ENCODE assay signal across 28 cellular contexts in genomic region chr18:47830772-47831171, GRCh38.
"Had no signal": no experiment of that assay in that cellular context is flagged by ENCODE, and none has a peak within 500 bp of the region (broad histone marks: within the 10 kb centered on the region; RNA-seq: fewer than 3 reads in every experiment).

No MANE protein-coding gene starts in this region.

- H3K4me1 ChIP-seq: colonic mucosa, esophagus muscularis mucosa, pancreas, prostate gland, sigmoid colon, stomach had no signal

- H3K27ac Mint-ChIP-seq: activated CD4-positive, alpha-beta memory T cell treated with anti-CD3 and anti-CD28 coated beads for 36 hours; activated CD4-positive, alpha-beta T cell treated with anti-CD3 and anti-CD28 coated beads, Interleukin-2, amount 10 ng/mL, durations not matched to agents 24 days and 14 days; activated naive CD4-positive, alpha-beta T cell treated with anti-CD3 and anti-CD28 coated beads for 36 hours; activated naive CD8-positive, alpha-beta T cell treated with anti-CD3 and anti-CD28 coated beads, Interleukin-2, amount 50 U/mL, for 24 hours; activated T-helper 1 cell treated with anti-CD3 and anti-CD28 coated beads, Interleukin-12 subunit alpha, Interleukin-12 subunit beta, Interleukin-2, Interleukin-4 antibody, amounts not matched to agents 30 ng/mL and 10 ng/mL and 1 ng/mL, durations not matched to agents 14 hours and 24 hours and 36 hours; stimulated activated naive B cell treated with anti-CD40 and anti-IgM and Interleukin-4, amounts not matched to agents 10 μg/mL and 1 μg/mL and 100 μg/mL, for 72 hours; T-helper 1 cell treated with Interleukin-12 subunit alpha and Interleukin-12 subunit beta and Interleukin-4 antibody, amounts not matched to agents 30 μg/mL and 1 μg/mL, for 36 hours had no signal

- H3K9me3 ChIP-seq: colonic mucosa, esophagus muscularis mucosa, pancreas, prostate gland, sigmoid colon, stomach, thyroid gland had no signal

- H3K4me1 Mint-ChIP-seq: activated naive CD8-positive, alpha-beta T cell treated with anti-CD3 and anti-CD28 coated beads, Interleukin-2, amount 50 U/mL, for 24 hours had no signal

- H3K9me3 Mint-ChIP-seq: activated CD4-positive, alpha-beta T cell treated with anti-CD3 and anti-CD28 coated beads, Interleukin-2, amount 10 ng/mL, durations not matched to agents 24 days and 14 days had no signal

- ATAC-seq: activated naive CD8-positive, alpha-beta T cell treated with anti-CD3 and anti-CD28 coated beads, Interleukin-2, amount 50 U/mL, for 24 hours; left ventricle myocardium superior; naive thymus-derived CD4-positive, alpha-beta T cell; pancreas; stimulated activated naive B cell treated with anti-CD40 and anti-IgM and Interleukin-4, amounts not matched to agents 10 μg/mL and 1 μg/mL and 100 μg/mL, for 72 hours had no signal

- H3K27me3 Mint-ChIP-seq: activated CD4-positive, alpha-beta memory T cell treated with anti-CD3 and anti-CD28 coated beads for 36 hours; activated CD4-positive, alpha-beta T cell treated with anti-CD3 and anti-CD28 coated beads, Interleukin-2, amount 10 ng/mL, durations not matched to agents 24 days and 14 days; activated naive CD8-positive, alpha-beta T cell treated with anti-CD3 and anti-CD28 coated beads, Interleukin-2, amount 50 U/mL, for 24 hours; naive thymus-derived CD4-positive, alpha-beta T cell; stimulated activated naive B cell treated with anti-CD40 and anti-IgM and Interleukin-4, amounts not matched to agents 10 μg/mL and 1 μg/mL and 100 μg/mL, for 72 hours had no signal

- DNase-seq: activated CD4-positive, alpha-beta memory T cell treated with anti-CD3 and anti-CD28 coated beads for 36 hours; activated CD4-positive, alpha-beta T cell treated with anti-CD3 and anti-CD28 coated beads, Interleukin-2, amount 10 ng/mL, durations not matched to agents 24 days and 14 days; activated CD8-positive, alpha-beta memory T cell treated with anti-CD3 and anti-CD28 coated beads, Interleukin-2, amount 50 U/mL, for 4 hours; activated effector memory CD4-positive, alpha-beta T cell treated with anti-CD3 and anti-CD28 coated beads, Interleukin-2, amount 50 U/mL, for 16 hours; activated naive CD4-positive, alpha-beta T cell treated with anti-CD3 and anti-CD28 coated beads for 36 hours; activated naive CD8-positive, alpha-beta T cell treated with anti-CD3 and anti-CD28 coated beads, Interleukin-2, amount 50 U/mL, for 24 hours; activated T-cell treated with anti-CD3 and anti-CD28 coated beads, Interleukin-2, amount 50 U/mL, for 1 hour; colonic mucosa; foreskin melanocyte; left ventricle myocardium superior; mammary epithelial cell; midbrain; naive thymus-derived CD4-positive, alpha-beta T cell; nucleus accumbens; pancreas; sigmoid colon; small intestine; stimulated activated CD4-positive, alpha-beta T cell treated with anti-CD3 and anti-CD28 coated beads, Interleukin-1b, Interleukin-23, amount 100 ng/mL, for 48 hours; stimulated activated naive B cell treated with anti-CD40 and anti-IgM and Interleukin-4, amounts not matched to agents 10 μg/mL and 1 μg/mL and 100 μg/mL, for 72 hours; stomach; SW 1271; T-helper 9 cell; thyroid gland had no signal

- H3K4me3 ChIP-seq: colonic mucosa, esophagus muscularis mucosa, pancreas, prostate gland, sigmoid colon, stomach, thyroid gland had no signal

- H3K27me3 ChIP-seq: colonic mucosa, esophagus muscularis mucosa, pancreas, sigmoid colon, stomach, thyroid gland had no signal

- H3K27ac ChIP-seq: colonic mucosa, esophagus muscularis mucosa, pancreas, prostate gland, sigmoid colon, stomach, VCaP had no signal

- H3K4me3 Mint-ChIP-seq: activated CD4-positive, alpha-beta memory T cell treated with anti-CD3 and anti-CD28 coated beads for 36 hours; activated CD4-positive, alpha-beta T cell treated with anti-CD3 and anti-CD28 coated beads, Interleukin-2, amount 10 ng/mL, durations not matched to agents 24 days and 14 days; activated naive CD4-positive, alpha-beta T cell treated with anti-CD3 and anti-CD28 coated beads for 36 hours; activated naive CD8-positive, alpha-beta T cell treated with anti-CD3 and anti-CD28 coated beads, Interleukin-2, amount 50 U/mL, for 24 hours; activated T-helper 1 cell treated with anti-CD3 and anti-CD28 coated beads, Interleukin-12 subunit alpha, Interleukin-12 subunit beta, Interleukin-2, Interleukin-4 antibody, amounts not matched to agents 30 ng/mL and 10 ng/mL and 1 ng/mL, durations not matched to agents 14 hours and 24 hours and 36 hours; naive thymus-derived CD4-positive, alpha-beta T cell; stimulated activated naive B cell treated with anti-CD40 and anti-IgM and Interleukin-4, amounts not matched to agents 10 μg/mL and 1 μg/mL and 100 μg/mL, for 72 hours; T-helper 1 cell treated with Interleukin-12 subunit alpha and Interleukin-12 subunit beta and Interleukin-4 antibody, amounts not matched to agents 30 μg/mL and 1 μg/mL, for 36 hours had no signal

- H3K36me3 ChIP-seq: colonic mucosa, prostate gland, thyroid gland had no signal
